Comparison of ENCODE assay signal across 22 cellular contexts in genomic region chr7:5200561-5201235, GRCh38.
"Had no signal": no experiment of that assay in that cellular context is flagged by ENCODE, and none has a peak within 500 bp of the region (broad histone marks: within the 10 kb centered on the region; RNA-seq: fewer than 3 reads in every experiment).

No MANE protein-coding gene starts in this region.

- H3K9me3 ChIP-seq: colonic mucosa, heart left ventricle, psoas muscle, right lobe of liver, testis, transverse colon had no signal

- H3K4me3 ChIP-seq: colonic mucosa, heart left ventricle, lung, psoas muscle, right lobe of liver, testis, transverse colon had no signal

- H3K27me3 Mint-ChIP-seq: naive B cell; stimulated activated naive B cell treated with anti-CD40 and anti-IgM and Interleukin-4, amounts not matched to agents 10 μg/mL and 1 μg/mL and 100 μg/mL, for 72 hours; stimulated activated naive CD8-positive, alpha-beta T cell treated with anti-CD3 and anti-CD28 coated beads, Interleukin-15, amount 100 ng/mL, for 72 hours had no signal

- H3K27ac Mint-ChIP-seq: stimulated activated naive B cell treated with anti-CD40 and anti-IgM and Interleukin-4, amounts not matched to agents 10 μg/mL and 1 μg/mL and 100 μg/mL, for 72 hours had no signal

- DNase-seq: colonic mucosa; erythroblast; foreskin melanocyte; heart left ventricle; hippocampal formation; left colon; left ventricle myocardium superior; mesenchymal stem cell; naive B cell; psoas muscle; retina; stimulated activated CD4-positive, alpha-beta T cell treated with anti-CD3 and anti-CD28 coated beads, Interleukin-15, amount 100 ng/mL, for 24 hours; stimulated activated CD4-positive, alpha-beta T cell treated with anti-CD3 and anti-CD28 coated beads, Interleukin-1b, Interleukin-23, amount 100 ng/mL, for 48 hours; stimulated activated CD4-positive, alpha-beta T cell treated with anti-CD3 and anti-CD28 coated beads, Interleukin-4, amount 100 ng/mL, for 24 hours; stimulated activated naive B cell treated with anti-CD40 and anti-IgM and Interleukin-4, amounts not matched to agents 10 μg/mL and 1 μg/mL and 100 μg/mL, for 72 hours; stimulated activated naive CD8-positive, alpha-beta T cell treated with anti-CD3 and anti-CD28 coated beads, Interleukin-15, amount 100 ng/mL, for 72 hours; testis; transverse colon had no signal

- H3K4me1 ChIP-seq: colonic mucosa, parathyroid adenoma, psoas muscle, right lobe of liver had no signal

- H3K36me3 ChIP-seq: colonic mucosa had no signal

- H3K27ac ChIP-seq: colonic mucosa, heart left ventricle, parathyroid adenoma, psoas muscle, right lobe of liver, testis, transverse colon had no signal

- H3K27me3 ChIP-seq: colonic mucosa, heart left ventricle, right lobe of liver, testis, transverse colon had no signal

- H3K9me3 Mint-ChIP-seq: naive B cell; nephron; stimulated activated naive B cell treated with anti-CD40 and anti-IgM and Interleukin-4, amounts not matched to agents 10 μg/mL and 1 μg/mL and 100 μg/mL, for 72 hours; stimulated activated naive CD8-positive, alpha-beta T cell treated with anti-CD3 and anti-CD28 coated beads, Interleukin-15, amount 100 ng/mL, for 72 hours had no signal

- ATAC-seq: left colon; left ventricle myocardium superior; psoas muscle; right lobe of liver; stimulated activated naive B cell treated with anti-CD40 and anti-IgM and Interleukin-4, amounts not matched to agents 10 μg/mL and 1 μg/mL and 100 μg/mL, for 72 hours; stimulated activated naive CD8-positive, alpha-beta T cell treated with anti-CD3 and anti-CD28 coated beads, Interleukin-15, amount 100 ng/mL, for 72 hours had no signal

- H3K4me3 Mint-ChIP-seq: naive B cell; nephron; stimulated activated naive B cell treated with anti-CD40 and anti-IgM and Interleukin-4, amounts not matched to agents 10 μg/mL and 1 μg/mL and 100 μg/mL, for 72 hours; stimulated activated naive CD8-positive, alpha-beta T cell treated with anti-CD3 and anti-CD28 coated beads, Interleukin-15, amount 100 ng/mL, for 72 hours had no signal
